ENCODE assay signal across 12 cellular contexts in the genomic region with DNA sequence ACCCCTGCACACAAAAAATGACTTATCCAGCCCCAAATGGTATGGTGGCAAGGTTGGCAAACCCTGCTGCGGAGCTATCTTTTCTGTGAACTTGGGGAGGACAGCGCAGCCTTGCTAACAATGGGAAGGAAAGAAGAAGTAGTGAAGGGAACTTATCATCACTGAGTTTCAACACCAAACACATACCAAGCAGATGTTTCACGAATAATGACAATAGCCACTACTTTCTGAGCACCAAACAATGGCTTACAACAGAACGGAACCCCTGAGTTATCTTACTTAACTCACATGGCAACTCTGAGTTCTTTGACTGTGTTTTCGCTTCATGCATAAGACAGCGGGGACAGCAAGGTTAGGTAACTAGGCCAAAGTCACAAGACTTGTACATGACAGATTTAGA.
"Had no signal": no experiment of that assay in that cellular context is flagged by ENCODE, and none has a peak within 500 bp of the region (broad histone marks: within the 10 kb centered on the region; RNA-seq: fewer than 3 reads in every experiment).

No MANE protein-coding gene starts in this region.

- H3K4me3 Mint-ChIP-seq: activated naive CD8-positive, alpha-beta T cell treated with anti-CD3 and anti-CD28 coated beads for 36 hours; stimulated activated naive CD8-positive, alpha-beta T cell treated with anti-CD3 and anti-CD28 coated beads, Interleukin-15, amount 100 ng/mL, for 72 hours; T-helper 2 cell treated with Interferon-gamma antibody and Interleukin-4, amounts not matched to agents 5 μg/mL and 100 μg/mL, for 36 hours; type B pancreatic cell had no signal

- H3K27me3 ChIP-seq: right lobe of liver had no signal

- H3K9me3 ChIP-seq: right lobe of liver had no signal

- H3K27ac ChIP-seq: right lobe of liver had no signal

- ATAC-seq: activated CD4-positive, CD25-positive, alpha-beta regulatory T cell treated with anti-CD3 and anti-CD28 coated beads, Interleukin-2, amount 50 U/mL, for 24 hours; stimulated activated naive CD8-positive, alpha-beta T cell treated with anti-CD3 and anti-CD28 coated beads, Interleukin-15, amount 100 ng/mL, for 72 hours had no signal

- H3K36me3 ChIP-seq: right lobe of liver had no signal

- DNase-seq: activated CD4-positive, alpha-beta T cell treated with anti-CD3 and anti-CD28 coated beads, Interleukin-2, amount 50 U/mL, for 1 hour; activated CD8-positive, alpha-beta memory T cell treated with anti-CD3 and anti-CD28 coated beads for 24 hours; activated gamma-delta T cell treated with Interleukin-2 at 50 U/mL for 16 hours; activated naive CD8-positive, alpha-beta T cell treated with anti-CD3 and anti-CD28 coated beads for 36 hours; cerebellar nuclear complex; right lobe of liver; stimulated activated naive CD8-positive, alpha-beta T cell treated with anti-CD3 and anti-CD28 coated beads, Interleukin-15, amount 100 ng/mL, for 72 hours; SW 1271 had no signal

- H3K4me3 ChIP-seq: right lobe of liver had no signal

- H3K27ac Mint-ChIP-seq: activated naive CD8-positive, alpha-beta T cell treated with anti-CD3 and anti-CD28 coated beads for 36 hours; stimulated activated naive CD8-positive, alpha-beta T cell treated with anti-CD3 and anti-CD28 coated beads, Interleukin-15, amount 100 ng/mL, for 72 hours; T-helper 2 cell treated with Interferon-gamma antibody and Interleukin-4, amounts not matched to agents 5 μg/mL and 100 μg/mL, for 36 hours; type B pancreatic cell had no signal

- H3K36me3 Mint-ChIP-seq: type B pancreatic cell had no signal

- H3K9me3 Mint-ChIP-seq: activated naive CD8-positive, alpha-beta T cell treated with anti-CD3 and anti-CD28 coated beads for 36 hours; T-helper 2 cell treated with Interferon-gamma antibody and Interleukin-4, amounts not matched to agents 5 μg/mL and 100 μg/mL, for 36 hours; type B pancreatic cell had no signal

- H3K4me1 ChIP-seq: right lobe of liver had no signal

- H3K27me3 Mint-ChIP-seq: activated naive CD8-positive, alpha-beta T cell treated with anti-CD3 and anti-CD28 coated beads for 36 hours; brain; stimulated activated naive CD8-positive, alpha-beta T cell treated with anti-CD3 and anti-CD28 coated beads, Interleukin-15, amount 100 ng/mL, for 72 hours; type B pancreatic cell had no signal
